Comparison of ENCODE assay signal across 28 cellular contexts in genomic region chr12:126908765-126909142, GRCh38.
"Had no signal": no experiment of that assay in that cellular context is flagged by ENCODE, and none has a peak within 500 bp of the region (broad histone marks: within the 10 kb centered on the region; RNA-seq: fewer than 3 reads in every experiment).

No MANE protein-coding gene starts in this region.

- H3K9me3 ChIP-seq: neutrophil, pancreas, prostate gland, right lobe of liver, sigmoid colon, stomach, thoracic aorta, thyroid gland, tibial nerve, upper lobe of left lung, vagina had no signal

- H3K4me1 ChIP-seq: pancreas, prostate gland, right lobe of liver, sigmoid colon, stomach, thyroid gland, tibial nerve, upper lobe of left lung, vagina had no signal

- H3K4me3 ChIP-seq: neural progenitor cell, pancreas, prostate gland, right lobe of liver, sigmoid colon, stomach, thoracic aorta, thyroid gland, tibial nerve, upper lobe of left lung, vagina had no signal

- H2AFZ ChIP-seq: neural progenitor cell had no signal

- H3K4me1 Mint-ChIP-seq: naive thymus-derived CD8-positive, alpha-beta T cell; nephron progenitor cell; neural progenitor cell; stimulated activated effector memory CD8-positive, alpha-beta T cell treated with anti-CD3 and anti-CD28 coated beads, Interleukin-12 subunit alpha, Interleukin-12 subunit beta, amount 100 ng/mL, for 72 hours; stimulated activated naive B cell treated with anti-CD40 and anti-IgM and Interleukin-4, amounts not matched to agents 10 μg/mL and 1 μg/mL and 100 μg/mL, for 72 hours had no signal

- H3K27ac Mint-ChIP-seq: naive thymus-derived CD8-positive, alpha-beta T cell; natural killer cell treated with Interleukin-12 subunit alpha and Interleukin-12 subunit beta and Interleukin-15 and Interleukin-18, amount 100 ng/mL, for 72 hours; nephron progenitor cell; neural progenitor cell; stimulated activated effector memory CD8-positive, alpha-beta T cell treated with anti-CD3 and anti-CD28 coated beads, Interleukin-12 subunit alpha, Interleukin-12 subunit beta, amount 100 ng/mL, for 72 hours; stimulated activated naive B cell treated with anti-CD40 and anti-IgM and Interleukin-4, amounts not matched to agents 10 μg/mL and 1 μg/mL and 100 μg/mL, for 72 hours; stimulated activated naive CD8-positive, alpha-beta T cell treated with anti-CD3 and anti-CD28 coated beads, Interleukin-15, Interleukin-2, amounts not matched to agents 100 ng/mL and 50 ng/mL, for 24 hours had no signal

- H3K36me3 ChIP-seq: neural progenitor cell, neutrophil, pancreas, prostate gland, right lobe of liver, sigmoid colon, stomach, thoracic aorta, thyroid gland, tibial nerve, upper lobe of left lung, vagina had no signal

- DNase-seq: naive thymus-derived CD8-positive, alpha-beta T cell; nephron progenitor cell; nucleus accumbens; pancreas; right cardiac atrium; right lobe of liver; sigmoid colon; small intestine; stimulated activated CD4-positive, alpha-beta T cell treated with anti-CD3 and anti-CD28 coated beads, Interleukin-15, amount 100 ng/mL, for 24 hours; stimulated activated CD4-positive, alpha-beta T cell treated with anti-CD3 and anti-CD28 coated beads, Interleukin-2, amount 100 ng/mL, for 24 hours; stimulated activated CD4-positive, alpha-beta T cell treated with anti-CD3 and anti-CD28 coated beads, Interleukin-2, amount 100 ng/mL, for 48 hours; stimulated activated CD4-positive, alpha-beta T cell treated with anti-CD3 and anti-CD28 coated beads, Interleukin-4, amount 100 ng/mL, for 24 hours; stimulated activated naive B cell treated with anti-CD40 and anti-IgM and Interleukin-4, amounts not matched to agents 10 μg/mL and 1 μg/mL and 100 μg/mL, for 72 hours; stimulated activated naive CD4-positive, alpha-beta T cell treated with Interleukin-2 at 50 U/mL for 16 hours; stomach; thyroid gland; trophoblast cell; upper lobe of left lung had no signal

- ATAC-seq: naive thymus-derived CD8-positive, alpha-beta T cell; natural killer cell treated with Interleukin-12 subunit alpha and Interleukin-12 subunit beta and Interleukin-15 and Interleukin-18, amount 100 ng/mL, for 72 hours; pancreas; right cardiac atrium; right lobe of liver; stimulated activated naive B cell treated with anti-CD40 and anti-IgM and Interleukin-4, amounts not matched to agents 10 μg/mL and 1 μg/mL and 100 μg/mL, for 72 hours had no signal

- H3K4me2 ChIP-seq: neural progenitor cell had no signal

- H3K9ac ChIP-seq: neural progenitor cell had no signal

- H3K27me3 ChIP-seq: neural progenitor cell, neutrophil, pancreas, right lobe of liver, sigmoid colon, stomach, thyroid gland, upper lobe of left lung, vagina had no signal

- FAIRE-seq: pancreas, small intestine, urothelium cell line had no signal

- H3K9me3 Mint-ChIP-seq: nephron progenitor cell; stimulated activated effector memory CD8-positive, alpha-beta T cell treated with anti-CD3 and anti-CD28 coated beads, Interleukin-12 subunit alpha, Interleukin-12 subunit beta, amount 100 ng/mL, for 72 hours had no signal

- H3K4me3 Mint-ChIP-seq: naive thymus-derived CD8-positive, alpha-beta T cell; natural killer cell treated with Interleukin-12 subunit alpha and Interleukin-12 subunit beta and Interleukin-15 and Interleukin-18, amount 100 ng/mL, for 72 hours; nephron progenitor cell; neural progenitor cell; stimulated activated effector memory CD8-positive, alpha-beta T cell treated with anti-CD3 and anti-CD28 coated beads, Interleukin-12 subunit alpha, Interleukin-12 subunit beta, amount 100 ng/mL, for 72 hours; stimulated activated naive B cell treated with anti-CD40 and anti-IgM and Interleukin-4, amounts not matched to agents 10 μg/mL and 1 μg/mL and 100 μg/mL, for 72 hours; stimulated activated naive CD8-positive, alpha-beta T cell treated with anti-CD3 and anti-CD28 coated beads, Interleukin-15, Interleukin-2, amounts not matched to agents 100 ng/mL and 50 ng/mL, for 24 hours had no signal

- H3K36me3 Mint-ChIP-seq: naive thymus-derived CD8-positive, alpha-beta T cell; neural progenitor cell; stimulated activated effector memory CD8-positive, alpha-beta T cell treated with anti-CD3 and anti-CD28 coated beads, Interleukin-12 subunit alpha, Interleukin-12 subunit beta, amount 100 ng/mL, for 72 hours; stimulated activated naive B cell treated with anti-CD40 and anti-IgM and Interleukin-4, amounts not matched to agents 10 μg/mL and 1 μg/mL and 100 μg/mL, for 72 hours had no signal

- H3K27me3 Mint-ChIP-seq: stimulated activated naive CD8-positive, alpha-beta T cell treated with anti-CD3 and anti-CD28 coated beads, Interleukin-15, Interleukin-2, amounts not matched to agents 100 ng/mL and 50 ng/mL, for 24 hours had no signal

- H3K27ac ChIP-seq: neural progenitor cell, neutrophil, pancreas, prostate gland, right lobe of liver, sigmoid colon, stomach, thoracic aorta, thyroid gland, tibial nerve, upper lobe of left lung, vagina had no signal
